In the genomic region with DNA sequence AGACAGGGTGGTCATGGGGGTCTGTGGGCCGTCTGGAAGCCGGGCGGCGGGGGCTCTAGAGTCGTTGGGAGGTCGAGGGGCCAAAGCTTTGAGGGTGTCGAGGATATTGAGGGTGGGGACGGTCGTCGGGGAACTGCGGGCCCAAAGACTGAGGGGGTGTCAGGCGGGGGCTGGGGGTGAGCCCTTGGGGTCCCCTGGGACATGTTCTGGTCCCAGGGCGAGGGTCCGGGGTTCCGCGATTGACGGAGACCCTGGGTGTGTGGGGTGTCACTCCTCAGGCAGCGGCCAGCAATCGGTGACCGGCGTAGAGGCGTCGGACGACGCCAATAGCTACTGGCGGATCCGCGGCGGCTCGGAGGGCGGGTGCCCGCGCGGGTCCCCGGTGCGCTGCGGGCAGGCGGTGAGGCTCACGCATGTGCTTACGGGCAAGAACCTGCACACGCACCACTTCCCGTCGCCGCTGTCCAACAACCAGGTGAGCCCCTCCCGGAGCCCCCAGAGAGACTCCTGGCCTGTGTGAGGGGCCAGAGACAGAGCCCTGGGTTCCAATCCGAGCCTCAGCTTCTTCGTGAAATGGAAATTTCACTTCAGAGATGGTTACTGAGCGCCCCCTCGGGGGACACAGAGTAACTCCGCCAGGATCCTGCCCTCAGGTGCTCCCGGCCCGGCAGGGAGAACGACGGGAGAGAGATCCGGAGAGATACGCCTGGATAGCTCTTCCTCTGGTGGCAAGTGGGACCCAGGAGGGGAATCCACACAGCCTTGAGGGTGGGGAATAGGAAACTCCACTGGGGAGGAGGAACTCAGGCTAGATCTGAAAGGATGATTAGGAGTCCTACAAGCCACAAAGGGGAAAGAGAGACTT, we compare ENCODE assay signal across 8 cellular contexts. TPM values are rescaled to one million over a fixed set of nuclear protein-coding genes. Genes with fewer than 3 reads are reported as not detected.
DNase-seq lines count a peak whose midpoint lies in the region; ATAC-seq and TF ChIP-seq lines count a peak whose summit lies in the region.

No MANE protein-coding gene starts in this region.

- TF ChIP-seq CTCF in mesothelial cell of epicardium (IDR thresholded peaks at IDR 0.05; ENCODE audit: unreplicated experiment) = peak; percentile 58

- DNase-seq in AG08396 (ENCODE audit: low spot score) = peak; percentile 63
- peak; percentile 78 for DNase-seq in NCI-H2227 (lab: John Stamatoyannopoulos, UW; ENCODE audit: unreplicated experiment)
- peak; percentile 67 for DNase-seq in activated CD4-positive, alpha-beta T cell treated with anti-CD3 and anti-CD28 coated beads, Interleukin-2, amount 10 ng/mL, durations not matched to agents 7 days and 5 days
- peak; percentile 23 for DNase-seq in effector CD8-positive, alpha-beta T cell (lab: John Stamatoyannopoulos, UW)
- DNase-seq in mesothelial cell of epicardium (ENCODE audit: low spot score in 2 of 2, unreplicated experiment in 2 of 2) = peak in 1 of 2 experiments; percentile 67

- in situ Hi-C loops in GM18951 (cut with MboI; ENCODE audit: low sequenced_read_pairs, unreplicated experiment) = loop anchor here (25.0 kb wide), 1 partner anchor 231 kb away; a partner anchor contains a TSS

- peaks cover 20% of the 10 kb centered on the region for H3K36me3 Mint-ChIP-seq in activated CD4-positive, alpha-beta T cell treated with anti-CD3 and anti-CD28 coated beads, Interleukin-2, amount 10 ng/mL, durations not matched to agents 7 days and 5 days (ENCODE audit: low read depth)
- H3K36me3 Mint-ChIP-seq in mesothelial cell of epicardium = peaks cover 11% of the 10 kb centered on the region
- H3K36me3 Mint-ChIP-seq in stimulated activated naive CD8-positive, alpha-beta T cell treated with anti-CD3 and anti-CD28 coated beads, Interleukin-15, Interleukin-2, amounts not matched to agents 100 ng/mL and 50 ng/mL, for 24 hours (ENCODE audit: low read depth) = peaks cover 25% of the 10 kb centered on the region

- peak; percentile 38 for TF ChIP-seq POLR2A in GM18951 (IDR thresholded peaks at IDR 0.05; ENCODE audit: extremely low read depth, insufficient read depth, insufficient read length)

- ATAC-seq in HG02623 (IDR thresholded peaks at IDR 0.05; ENCODE audit: unreplicated experiment) = no peak

- H3K4me3 Mint-ChIP-seq in activated CD4-positive, alpha-beta T cell treated with anti-CD3 and anti-CD28 coated beads, Interleukin-2, amount 10 ng/mL, durations not matched to agents 7 days and 5 days = peak overlapping the region; percentile 89
- peak overlapping the region; percentile 78 for H3K4me3 Mint-ChIP-seq in mesothelial cell of epicardium
- peak overlapping the region; percentile 90 for H3K4me3 Mint-ChIP-seq in stimulated activated naive CD8-positive, alpha-beta T cell treated with anti-CD3 and anti-CD28 coated beads, Interleukin-15, Interleukin-2, amounts not matched to agents 100 ng/mL and 50 ng/mL, for 24 hours

- peak overlapping the region; percentile 95 for H3K27ac Mint-ChIP-seq in activated CD4-positive, alpha-beta T cell treated with anti-CD3 and anti-CD28 coated beads, Interleukin-2, amount 10 ng/mL, durations not matched to agents 7 days and 5 days
- H3K27ac Mint-ChIP-seq in mesothelial cell of epicardium = peak overlapping the region; percentile 88
- H3K27ac Mint-ChIP-seq in stimulated activated naive CD8-positive, alpha-beta T cell treated with anti-CD3 and anti-CD28 coated beads, Interleukin-15, Interleukin-2, amounts not matched to agents 100 ng/mL and 50 ng/mL, for 24 hours = peak overlapping the region; percentile 76

- H3K4me1 Mint-ChIP-seq in activated CD4-positive, alpha-beta T cell treated with anti-CD3 and anti-CD28 coated beads, Interleukin-2, amount 10 ng/mL, durations not matched to agents 7 days and 5 days = peaks cover 34% of the 10 kb centered on the region
- H3K4me1 Mint-ChIP-seq in mesothelial cell of epicardium = peaks cover 19% of the 10 kb centered on the region
- H3K4me1 Mint-ChIP-seq in stimulated activated naive CD8-positive, alpha-beta T cell treated with anti-CD3 and anti-CD28 coated beads, Interleukin-15, Interleukin-2, amounts not matched to agents 100 ng/mL and 50 ng/mL, for 24 hours (ENCODE audit: low read depth) = peaks cover 34% of the 10 kb centered on the region

- CTCF ChIA-PET in activated CD4-positive, alpha-beta T cell treated with anti-CD3 and anti-CD28 coated beads, Interleukin-2, amount 10 ng/mL, durations not matched to agents 7 days and 5 days (lab: Charles Lee) = interaction anchor here (0.6 to 13.4 kb wide), 12 partner anchors 10 to 771 kb away, joined by 3 to 213 read pairs (median 4); a partner anchor contains a TSS

- peaks cover 2% of the 10 kb centered on the region for H3K27me3 Mint-ChIP-seq in activated CD4-positive, alpha-beta T cell treated with anti-CD3 and anti-CD28 coated beads, Interleukin-2, amount 10 ng/mL, durations not matched to agents 7 days and 5 days
- peaks cover 6% of the 10 kb centered on the region for H3K27me3 Mint-ChIP-seq in mesothelial cell of epicardium (ENCODE audit: low read depth)
- peaks cover 8% of the 10 kb centered on the region for H3K27me3 Mint-ChIP-seq in stimulated activated naive CD8-positive, alpha-beta T cell treated with anti-CD3 and anti-CD28 coated beads, Interleukin-15, Interleukin-2, amounts not matched to agents 100 ng/mL and 50 ng/mL, for 24 hours

- no peaks in the 10 kb centered on the region for H3K9me3 Mint-ChIP-seq in activated CD4-positive, alpha-beta T cell treated with anti-CD3 and anti-CD28 coated beads, Interleukin-2, amount 10 ng/mL, durations not matched to agents 7 days and 5 days
- H3K9me3 Mint-ChIP-seq in mesothelial cell of epicardium = no peaks in the 10 kb centered on the region
- no peaks in the 10 kb centered on the region for H3K9me3 Mint-ChIP-seq in stimulated activated naive CD8-positive, alpha-beta T cell treated with anti-CD3 and anti-CD28 coated beads, Interleukin-15, Interleukin-2, amounts not matched to agents 100 ng/mL and 50 ng/mL, for 24 hours

- POLR2A ChIA-PET in activated CD4-positive, alpha-beta T cell treated with anti-CD3 and anti-CD28 coated beads, Interleukin-2, amount 10 ng/mL, durations not matched to agents 7 days and 5 days (lab: Charles Lee) = interaction anchor here (0.7 to 1.9 kb wide), 3 partner anchors 12 to 69 kb away, joined by 3 to 9 read pairs (median 5); a partner anchor contains a TSS

RNA-seq across cellular contexts. Expression of a gene that starts 0.7 kb away (rescaled TPM):
- 10 to 100 TPM; 39.7 to 59.4 TPM for total RNA-seq in activated CD4-positive, alpha-beta T cell treated with anti-CD3 and anti-CD28 coated beads, Interleukin-2, amount 10 ng/mL, durations not matched to agents 7 days and 5 days
- 19.6 to 22.1 TPM (median 20.2 TPM) in 3 replicates for total RNA-seq in mesothelial cell of epicardium

RNA-seq across cellular contexts. Expression of a gene that starts 10.3 kb away (rescaled TPM):
- total RNA-seq in activated CD4-positive, alpha-beta T cell treated with anti-CD3 and anti-CD28 coated beads, Interleukin-2, amount 10 ng/mL, durations not matched to agents 7 days and 5 days = under 1 TPM; 0.42 to 0.97 TPM
- 0.78 to 1.3 TPM (median 0.84 TPM) in 3 replicates for total RNA-seq in mesothelial cell of epicardium

RNA-seq across cellular contexts. Expression of a gene that starts 13.0 kb away (rescaled TPM):
- total RNA-seq in activated CD4-positive, alpha-beta T cell treated with anti-CD3 and anti-CD28 coated beads, Interleukin-2, amount 10 ng/mL, durations not matched to agents 7 days and 5 days = 10 to 100 TPM; 30.3 to 39.9 TPM
- 25.3 to 26.2 TPM (median 25.8 TPM) in 3 replicates for total RNA-seq in mesothelial cell of epicardium

RNA-seq across cellular contexts. Expression of a gene that starts 23.0 kb away (rescaled TPM):
- 10 to 100 TPM; 75.9 to 82.7 TPM for total RNA-seq in activated CD4-positive, alpha-beta T cell treated with anti-CD3 and anti-CD28 coated beads, Interleukin-2, amount 10 ng/mL, durations not matched to agents 7 days and 5 days
- total RNA-seq in mesothelial cell of epicardium = 40.5 to 44.8 TPM (median 41.2 TPM) in 3 replicates
